ENCODE assay signal across 2 cellular contexts in the genomic region with DNA sequence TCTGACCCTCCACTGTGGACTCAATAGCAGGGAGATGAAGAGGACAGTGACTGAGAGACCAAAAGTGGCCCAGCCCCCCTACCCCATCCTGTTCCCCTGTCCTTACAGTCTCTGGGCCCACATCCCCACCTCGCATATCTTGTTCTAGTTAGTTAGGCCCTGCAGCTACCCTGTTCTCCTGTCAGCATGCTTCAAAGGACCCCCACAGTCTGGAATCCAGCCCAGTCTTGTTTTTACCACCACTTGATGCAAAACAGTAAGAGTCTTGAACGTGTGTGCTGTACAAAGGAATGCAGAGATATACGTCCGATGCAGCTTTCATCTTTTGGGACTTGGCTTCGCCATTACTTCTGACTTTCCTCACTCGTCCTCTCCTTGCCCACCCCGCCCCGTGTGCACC.
TF ChIP-seq lines count a peak whose summit lies in the region.

No MANE protein-coding gene starts in this region.

TF ChIP-seq in IMR-90, 13 proteins besides CTCF, POLR2A, EP300 and RAD21:
- TF ChIP-seq RCOR1 (IDR thresholded peaks at IDR 0.05; ENCODE audit: insufficient replicate concordance, low read length) = no peak
- TF ChIP-seq BHLHE40 (IDR thresholded peaks at IDR 0.05; ENCODE audit: low read depth, low read length) = no peak
- TF ChIP-seq CEBPB (IDR thresholded peaks at IDR 0.05; ENCODE audit: low read depth, low read length) = no peak
- TF ChIP-seq, protein P1, sequence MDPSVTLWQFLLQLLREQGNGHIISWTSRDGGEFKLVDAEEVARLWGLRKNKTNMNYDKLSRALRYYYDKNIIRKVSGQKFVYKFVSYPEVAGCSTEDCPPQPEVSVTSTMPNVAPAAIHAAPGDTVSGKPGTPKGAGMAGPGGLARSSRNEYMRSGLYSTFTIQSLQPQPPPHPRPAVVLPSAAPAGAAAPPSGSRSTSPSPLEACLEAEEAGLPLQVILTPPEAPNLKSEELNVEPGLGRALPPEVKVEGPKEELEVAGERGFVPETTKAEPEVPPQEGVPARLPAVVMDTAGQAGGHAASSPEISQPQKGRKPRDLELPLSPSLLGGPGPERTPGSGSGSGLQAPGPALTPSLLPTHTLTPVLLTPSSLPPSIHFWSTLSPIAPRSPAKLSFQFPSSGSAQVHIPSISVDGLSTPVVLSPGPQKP (IDR thresholded peaks at IDR 0.05; ENCODE audit: borderline replicate concordance, low read depth, low read length) = no peak
- no peak for TF ChIP-seq FOS (IDR thresholded peaks at IDR 0.05; ENCODE audit: low read depth, low read length)

TF ChIP-seq in K562, 482 proteins besides CTCF, POLR2A, EP300 and RAD21:
- TF ChIP-seq HSF4 (CRISPR knock-in tag; IDR thresholded peaks at IDR 0.05; ENCODE audit: borderline replicate concordance) (no peak), RNF2 (IDR thresholded peaks at IDR 0.05) (no peak), FOXM1 (IDR thresholded peaks at IDR 0.05; ENCODE audit: low read depth) (no peak), FOXM1 (CRISPR knock-in tag; IDR thresholded peaks at IDR 0.05; ENCODE audit: low read depth) (no peak), GTF2F1 (IDR thresholded peaks at IDR 0.05; ENCODE audit: low read depth, low read length) (no peak), CHD2 (IDR thresholded peaks at IDR 0.05; ENCODE audit: low read depth, low read length) (no peak), TAF15 (IDR thresholded peaks at IDR 0.05; ENCODE audit: low read depth, low read length) (no peak), EWSR1 (IDR thresholded peaks at IDR 0.05; ENCODE audit: borderline replicate concordance, low read depth, partially characterized antibody) (no peak), TOE1 (IDR thresholded peaks at IDR 0.05; ENCODE audit: borderline replicate concordance) (no peak), TOE1 (CRISPR knock-in tag; IDR thresholded peaks at IDR 0.05; ENCODE audit: borderline replicate concordance, low read depth) (no peak), ZNF217 (CRISPR knock-in tag; IDR thresholded peaks at IDR 0.05) (no peak), TFAM (CRISPR knock-in tag; conservative IDR thresholded peaks at IDR 0.05) (no peak), TAF1 (IDR thresholded peaks at IDR 0.05; ENCODE audit: control insufficient read depth, extremely low read depth, insufficient read depth, low read length, severe bottlenecking) (no peak), ZSCAN32 (CRISPR knock-in tag; IDR thresholded peaks at IDR 0.05) (no peak)
- TF ChIP-seq, protein P2, sequence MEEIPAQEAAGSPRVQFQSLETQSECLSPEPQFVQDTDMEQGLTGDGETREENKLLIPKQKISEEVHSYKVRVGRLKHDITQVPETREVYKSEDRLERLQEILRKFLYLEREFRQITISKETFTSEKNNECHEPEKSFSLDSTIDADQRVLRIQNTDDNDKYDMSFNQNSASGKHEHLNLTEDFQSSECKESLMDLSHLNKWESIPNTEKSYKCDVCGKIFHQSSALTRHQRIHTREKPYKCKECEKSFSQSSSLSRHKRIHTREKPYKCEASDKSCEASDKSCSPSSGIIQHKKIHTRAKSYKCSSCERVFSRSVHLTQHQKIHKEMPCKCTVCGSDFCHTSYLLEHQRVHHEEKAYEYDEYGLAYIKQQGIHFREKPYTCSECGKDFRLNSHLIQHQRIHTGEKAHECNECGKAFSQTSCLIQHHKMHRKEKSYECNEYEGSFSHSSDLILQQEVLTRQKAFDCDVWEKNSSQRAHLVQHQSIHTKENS (CRISPR knock-in tag; IDR thresholded peaks at IDR 0.05) = no peak
- TF ChIP-seq, protein P3, sequence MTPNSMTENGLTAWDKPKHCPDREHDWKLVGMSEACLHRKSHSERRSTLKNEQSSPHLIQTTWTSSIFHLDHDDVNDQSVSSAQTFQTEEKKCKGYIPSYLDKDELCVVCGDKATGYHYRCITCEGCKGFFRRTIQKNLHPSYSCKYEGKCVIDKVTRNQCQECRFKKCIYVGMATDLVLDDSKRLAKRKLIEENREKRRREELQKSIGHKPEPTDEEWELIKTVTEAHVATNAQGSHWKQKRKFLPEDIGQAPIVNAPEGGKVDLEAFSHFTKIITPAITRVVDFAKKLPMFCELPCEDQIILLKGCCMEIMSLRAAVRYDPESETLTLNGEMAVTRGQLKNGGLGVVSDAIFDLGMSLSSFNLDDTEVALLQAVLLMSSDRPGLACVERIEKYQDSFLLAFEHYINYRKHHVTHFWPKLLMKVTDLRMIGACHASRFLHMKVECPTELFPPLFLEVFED (CRISPR knock-in tag; conservative IDR thresholded peaks at IDR 0.05) = no peak
- TF ChIP-seq, protein P4, sequence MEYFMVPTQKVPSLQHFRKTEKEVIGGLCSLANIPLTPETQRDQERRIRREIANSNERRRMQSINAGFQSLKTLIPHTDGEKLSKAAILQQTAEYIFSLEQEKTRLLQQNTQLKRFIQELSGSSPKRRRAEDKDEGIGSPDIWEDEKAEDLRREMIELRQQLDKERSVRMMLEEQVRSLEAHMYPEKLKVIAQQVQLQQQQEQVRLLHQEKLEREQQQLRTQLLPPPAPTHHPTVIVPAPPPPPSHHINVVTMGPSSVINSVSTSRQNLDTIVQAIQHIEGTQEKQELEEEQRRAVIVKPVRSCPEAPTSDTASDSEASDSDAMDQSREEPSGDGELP (CRISPR knock-in tag; IDR thresholded peaks at IDR 0.05; ENCODE audit: borderline replicate concordance) = no peak
- TF ChIP-seq, protein P5, sequence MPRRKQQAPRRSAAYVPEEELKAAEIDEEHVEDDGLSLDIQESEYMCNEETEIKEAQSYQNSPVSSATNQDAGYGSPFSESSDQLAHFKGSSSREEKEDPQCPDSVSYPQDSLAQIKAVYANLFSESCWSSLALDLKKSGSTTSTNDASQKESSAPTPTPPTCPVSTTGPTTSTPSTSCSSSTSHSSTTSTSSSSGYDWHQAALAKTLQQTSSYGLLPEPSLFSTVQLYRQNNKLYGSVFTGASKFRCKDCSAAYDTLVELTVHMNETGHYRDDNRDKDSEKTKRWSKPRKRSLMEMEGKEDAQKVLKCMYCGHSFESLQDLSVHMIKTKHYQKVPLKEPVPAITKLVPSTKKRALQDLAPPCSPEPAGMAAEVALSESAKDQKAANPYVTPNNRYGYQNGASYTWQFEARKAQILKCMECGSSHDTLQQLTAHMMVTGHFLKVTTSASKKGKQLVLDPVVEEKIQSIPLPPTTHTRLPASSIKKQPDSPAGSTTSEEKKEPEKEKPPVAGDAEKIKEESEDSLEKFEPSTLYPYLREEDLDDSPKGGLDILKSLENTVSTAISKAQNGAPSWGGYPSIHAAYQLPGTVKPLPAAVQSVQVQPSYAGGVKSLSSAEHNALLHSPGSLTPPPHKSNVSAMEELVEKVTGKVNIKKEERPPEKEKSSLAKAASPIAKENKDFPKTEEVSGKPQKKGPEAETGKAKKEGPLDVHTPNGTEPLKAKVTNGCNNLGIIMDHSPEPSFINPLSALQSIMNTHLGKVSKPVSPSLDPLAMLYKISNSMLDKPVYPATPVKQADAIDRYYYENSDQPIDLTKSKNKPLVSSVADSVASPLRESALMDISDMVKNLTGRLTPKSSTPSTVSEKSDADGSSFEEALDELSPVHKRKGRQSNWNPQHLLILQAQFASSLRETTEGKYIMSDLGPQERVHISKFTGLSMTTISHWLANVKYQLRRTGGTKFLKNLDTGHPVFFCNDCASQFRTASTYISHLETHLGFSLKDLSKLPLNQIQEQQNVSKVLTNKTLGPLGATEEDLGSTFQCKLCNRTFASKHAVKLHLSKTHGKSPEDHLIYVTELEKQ (CRISPR knock-in tag; IDR thresholded peaks at IDR 0.05) = no peak
